Comparison of ENCODE assay signal across 8 cellular contexts in the genomic region with DNA sequence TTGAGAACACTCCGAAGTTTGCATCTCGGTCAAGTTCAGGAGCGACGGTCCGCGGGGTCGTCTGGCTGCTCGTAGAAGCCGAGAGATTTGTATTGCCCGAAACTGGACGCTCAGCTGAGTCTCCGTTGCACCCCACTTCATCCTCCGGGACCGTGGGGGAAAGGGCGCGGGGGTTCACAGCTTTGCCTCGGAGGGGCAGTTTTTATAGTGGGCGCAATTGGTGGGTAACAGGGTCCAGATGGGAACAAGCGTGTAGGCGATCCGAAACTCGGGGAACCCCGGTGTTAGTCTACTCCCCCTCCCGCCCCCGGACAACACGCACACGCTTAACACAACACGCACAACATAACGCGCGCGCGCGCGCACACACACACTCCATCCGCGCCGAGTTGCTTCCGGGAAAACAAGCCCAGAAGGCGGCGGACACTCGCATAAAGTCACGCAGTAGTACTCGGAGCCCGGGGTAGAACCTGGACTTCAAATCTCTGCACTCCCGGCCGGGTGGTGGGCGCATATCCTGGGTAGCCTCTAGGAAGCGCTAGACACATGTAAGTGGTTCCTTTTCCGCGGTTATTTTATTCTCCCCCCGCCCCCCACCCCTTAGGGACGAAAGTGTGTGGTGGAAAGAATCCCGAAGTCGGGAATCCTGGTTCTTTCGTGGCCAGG. TPM values are rescaled to one million over a fixed set of nuclear protein-coding genes. Genes with fewer than 3 reads are reported as not detected.
DNase-seq lines count a peak whose midpoint lies in the region; ATAC-seq, FAIRE-seq and TF ChIP-seq lines count a peak whose summit lies in the region.

No MANE protein-coding gene starts in this region.

- H3K27ac Mint-ChIP-seq in WTC11 (peak overlapping the region; percentile 68; the same call in 1 of the 2 replicates), immature natural killer cell (peak overlapping the region; percentile 94 to 100 (median 97))

- peaks cover 43% of the 10 kb centered on the region for H3K27me3 Mint-ChIP-seq in WTC11 (ENCODE audit: low read depth)
- H3K27me3 Mint-ChIP-seq in immature natural killer cell (ENCODE audit: low read depth in 3 of 3): peaks cover 34 to 50% (median 38%) of the 10 kb centered on the region in 3 donors

- H3K36me3 ChIP-seq in bronchial epithelial cell (ENCODE audit: control insufficient read depth, insufficient read depth, low read length): peaks cover 9% of the 10 kb centered on the region

- CTCF ChIA-PET in WTC11 (lab: Charles Lee): interaction anchor here (1.0 to 1.1 kb wide), 3 partner anchors 57 to 974 kb away, joined by 3 to 5 read pairs (median 4); no protein-coding TSS in a partner anchor

- no peak for FAIRE-seq in bronchial epithelial cell (lab: Jason Lieb, UNC)

- peaks cover 13% of the 10 kb centered on the region for H3K9me3 Mint-ChIP-seq in WTC11
- H3K9me3 Mint-ChIP-seq in immature natural killer cell: no peaks in the 10 kb centered on the region

- DNase-seq in AG10803 (ENCODE audit: low read depth): peak; percentile 97
- peak; percentile 67 for DNase-seq in NCI-H2171 treated with DMSO at 0.1 percent for 48 hours (lab: John Stamatoyannopoulos, UW)
- peak; percentile 74 for DNase-seq in WTC11 (ENCODE audit: low spot score)
- peak; percentile 80 for DNase-seq in bronchial epithelial cell (ENCODE audit: low read depth)
- peak; percentile 89 to 92 (median 91) for DNase-seq in immature natural killer cell

- peak; percentile 81 for TF ChIP-seq CTCF in AG10803 (conservative IDR thresholded peaks at IDR 0.05; ENCODE audit: low read length)
- TF ChIP-seq CTCF in WTC11 (IDR thresholded peaks at IDR 0.05): no peak
- TF ChIP-seq CTCF in bronchial epithelial cell (IDR thresholded peaks at IDR 0.05; ENCODE audit: insufficient read depth, low read length, severe bottlenecking): peak; percentile 81

- H3K27ac ChIP-seq in skin epidermis: peak overlapping the region; percentile 90 to 100 (median 97)

- POLR2A ChIA-PET in WTC11 (lab: Charles Lee): interaction anchor here (2.2 kb wide), 1 partner anchor 278 kb away, joined by 7 read pairs; no protein-coding TSS in a partner anchor

- H3K4me1 Mint-ChIP-seq in WTC11 (peaks cover 29% of the 10 kb centered on the region), immature natural killer cell (peaks cover 38 to 52% of the 10 kb centered on the region in 2 donors)

- H3K27me3 ChIP-seq in bronchial epithelial cell (ENCODE audit: control insufficient read depth, insufficient read depth, low read length): no peaks in the 10 kb centered on the region

- ATAC-seq in GM19438 (IDR thresholded peaks at IDR 0.05; ENCODE audit: low read depth, unreplicated experiment) (peak; percentile 3), WTC11 (peak; percentile 2; the same call in 1 of the 2 replicates), HG02973 (IDR thresholded peaks at IDR 0.05; ENCODE audit: unreplicated experiment) (no peak)

- H3K36me3 Mint-ChIP-seq in WTC11: peaks cover 5% of the 10 kb centered on the region; the same call in 1 of the 2 replicates
- H3K36me3 Mint-ChIP-seq in immature natural killer cell: peaks cover 3 to 13% (median 6%) of the 10 kb centered on the region in 3 donors

- peak overlapping the region; percentile 88 for H3K4me3 ChIP-seq in AG10803 (ENCODE audit: low read length)
- peak overlapping the region; percentile 72 for H3K4me3 ChIP-seq in bronchial epithelial cell (ENCODE audit: low read depth, low read length)
- H3K4me3 ChIP-seq in skin epidermis: peak overlapping the region; percentile 59 to 92 (median 86)

- H3K4me3 Mint-ChIP-seq in WTC11 (peak overlapping the region; percentile 76), immature natural killer cell (peak overlapping the region; percentile 88 to 99 (median 92))

TF ChIP-seq in WTC11, 78 proteins besides CTCF, POLR2A, EP300 and RAD21 (continues in another document):
- TF ChIP-seq EMX1 (CRISPR knock-in tag; IDR thresholded peaks at IDR 0.05) (no peak), HMGA2 (CRISPR knock-in tag; IDR thresholded peaks at IDR 0.05) (no peak), JUN (CRISPR knock-in tag; IDR thresholded peaks at IDR 0.05) (no peak), GABPB1 (CRISPR knock-in tag; IDR thresholded peaks at IDR 0.05) (0 out of 2 replicates have a peak, but pooled peaks have one; percentile 6), RELA (CRISPR knock-in tag; IDR thresholded peaks at IDR 0.05; ENCODE audit: borderline replicate concordance) (no peak), OVOL2 (CRISPR knock-in tag; IDR thresholded peaks at IDR 0.05; ENCODE audit: borderline replicate concordance) (no peak)
- TF ChIP-seq, protein P1, sequence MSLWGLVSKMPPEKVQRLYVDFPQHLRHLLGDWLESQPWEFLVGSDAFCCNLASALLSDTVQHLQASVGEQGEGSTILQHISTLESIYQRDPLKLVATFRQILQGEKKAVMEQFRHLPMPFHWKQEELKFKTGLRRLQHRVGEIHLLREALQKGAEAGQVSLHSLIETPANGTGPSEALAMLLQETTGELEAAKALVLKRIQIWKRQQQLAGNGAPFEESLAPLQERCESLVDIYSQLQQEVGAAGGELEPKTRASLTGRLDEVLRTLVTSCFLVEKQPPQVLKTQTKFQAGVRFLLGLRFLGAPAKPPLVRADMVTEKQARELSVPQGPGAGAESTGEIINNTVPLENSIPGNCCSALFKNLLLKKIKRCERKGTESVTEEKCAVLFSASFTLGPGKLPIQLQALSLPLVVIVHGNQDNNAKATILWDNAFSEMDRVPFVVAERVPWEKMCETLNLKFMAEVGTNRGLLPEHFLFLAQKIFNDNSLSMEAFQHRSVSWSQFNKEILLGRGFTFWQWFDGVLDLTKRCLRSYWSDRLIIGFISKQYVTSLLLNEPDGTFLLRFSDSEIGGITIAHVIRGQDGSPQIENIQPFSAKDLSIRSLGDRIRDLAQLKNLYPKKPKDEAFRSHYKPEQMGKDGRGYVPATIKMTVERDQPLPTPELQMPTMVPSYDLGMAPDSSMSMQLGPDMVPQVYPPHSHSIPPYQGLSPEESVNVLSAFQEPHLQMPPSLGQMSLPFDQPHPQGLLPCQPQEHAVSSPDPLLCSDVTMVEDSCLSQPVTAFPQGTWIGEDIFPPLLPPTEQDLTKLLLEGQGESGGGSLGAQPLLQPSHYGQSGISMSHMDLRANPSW (CRISPR knock-in tag; conservative IDR thresholded peaks at IDR 0.05; ENCODE audit: low read depth): no peak
- TF ChIP-seq, protein P2, sequence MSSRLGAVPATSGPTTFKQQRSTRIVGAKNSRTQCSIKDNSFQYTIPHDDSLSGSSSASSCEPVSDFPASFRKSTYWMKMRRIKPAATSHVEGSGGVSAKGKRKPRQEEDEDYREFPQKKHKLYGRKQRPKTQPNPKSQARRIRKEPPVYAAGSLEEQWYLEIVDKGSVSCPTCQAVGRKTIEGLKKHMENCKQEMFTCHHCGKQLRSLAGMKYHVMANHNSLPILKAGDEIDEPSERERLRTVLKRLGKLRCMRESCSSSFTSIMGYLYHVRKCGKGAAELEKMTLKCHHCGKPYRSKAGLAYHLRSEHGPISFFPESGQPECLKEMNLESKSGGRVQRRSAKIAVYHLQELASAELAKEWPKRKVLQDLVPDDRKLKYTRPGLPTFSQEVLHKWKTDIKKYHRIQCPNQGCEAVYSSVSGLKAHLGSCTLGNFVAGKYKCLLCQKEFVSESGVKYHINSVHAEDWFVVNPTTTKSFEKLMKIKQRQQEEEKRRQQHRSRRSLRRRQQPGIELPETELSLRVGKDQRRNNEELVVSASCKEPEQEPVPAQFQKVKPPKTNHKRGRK (CRISPR knock-in tag; IDR thresholded peaks at IDR 0.05; ENCODE audit: borderline replicate concordance): no peak
- TF ChIP-seq, protein P3, sequence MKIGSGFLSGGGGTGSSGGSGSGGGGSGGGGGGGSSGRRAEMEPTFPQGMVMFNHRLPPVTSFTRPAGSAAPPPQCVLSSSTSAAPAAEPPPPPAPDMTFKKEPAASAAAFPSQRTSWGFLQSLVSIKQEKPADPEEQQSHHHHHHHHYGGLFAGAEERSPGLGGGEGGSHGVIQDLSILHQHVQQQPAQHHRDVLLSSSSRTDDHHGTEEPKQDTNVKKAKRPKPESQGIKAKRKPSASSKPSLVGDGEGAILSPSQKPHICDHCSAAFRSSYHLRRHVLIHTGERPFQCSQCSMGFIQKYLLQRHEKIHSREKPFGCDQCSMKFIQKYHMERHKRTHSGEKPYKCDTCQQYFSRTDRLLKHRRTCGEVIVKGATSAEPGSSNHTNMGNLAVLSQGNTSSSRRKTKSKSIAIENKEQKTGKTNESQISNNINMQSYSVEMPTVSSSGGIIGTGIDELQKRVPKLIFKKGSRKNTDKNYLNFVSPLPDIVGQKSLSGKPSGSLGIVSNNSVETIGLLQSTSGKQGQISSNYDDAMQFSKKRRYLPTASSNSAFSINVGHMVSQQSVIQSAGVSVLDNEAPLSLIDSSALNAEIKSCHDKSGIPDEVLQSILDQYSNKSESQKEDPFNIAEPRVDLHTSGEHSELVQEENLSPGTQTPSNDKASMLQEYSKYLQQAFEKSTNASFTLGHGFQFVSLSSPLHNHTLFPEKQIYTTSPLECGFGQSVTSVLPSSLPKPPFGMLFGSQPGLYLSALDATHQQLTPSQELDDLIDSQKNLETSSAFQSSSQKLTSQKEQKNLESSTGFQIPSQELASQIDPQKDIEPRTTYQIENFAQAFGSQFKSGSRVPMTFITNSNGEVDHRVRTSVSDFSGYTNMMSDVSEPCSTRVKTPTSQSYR (CRISPR knock-in tag; IDR thresholded peaks at IDR 0.05): 0 out of 2 replicates have a peak, but pooled peaks have one; percentile 5
- TF ChIP-seq, protein P4, sequence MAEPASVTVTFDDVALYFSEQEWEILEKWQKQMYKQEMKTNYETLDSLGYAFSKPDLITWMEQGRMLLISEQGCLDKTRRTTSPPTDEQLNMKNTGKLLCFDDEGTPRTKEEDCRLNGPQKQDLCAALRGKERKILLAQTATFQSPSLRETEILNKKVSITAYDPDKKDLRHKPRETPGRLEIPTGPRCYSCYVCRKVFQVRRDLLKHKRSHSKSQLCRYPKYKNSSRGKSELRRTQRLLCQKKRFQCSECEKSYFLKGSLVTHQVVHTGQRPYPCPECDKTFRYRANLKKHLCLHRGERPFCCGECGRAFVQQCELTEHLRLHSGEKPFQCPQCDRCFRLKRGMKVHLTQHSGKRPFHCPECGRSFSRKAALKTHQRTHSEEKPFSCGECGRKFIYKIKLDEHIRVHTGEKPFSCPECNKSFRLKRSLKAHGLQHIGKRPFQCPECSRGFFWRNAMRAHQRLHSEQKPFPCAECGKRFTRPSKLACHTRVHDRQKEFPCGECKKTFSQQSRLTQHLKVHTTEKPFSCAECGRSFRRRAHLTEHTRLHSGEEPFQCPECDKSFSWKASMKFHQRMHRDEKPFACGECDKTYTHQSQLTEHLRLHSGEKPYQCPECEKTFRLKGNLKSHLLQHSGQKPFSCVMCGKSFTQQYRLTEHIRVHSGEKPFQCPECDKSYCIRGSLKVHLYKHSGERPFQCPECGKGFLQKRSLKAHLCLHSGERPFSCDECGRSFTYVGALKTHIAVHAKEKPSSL (CRISPR knock-in tag; conservative IDR thresholded peaks at IDR 0.05): no peak

RNA-seq across cellular contexts. Expression of a gene that starts 1.0 kb away (rescaled TPM):
- total RNA-seq in WTC11 (2021) (15.9 to 22.1 TPM (median 21.4 TPM) in 3 replicates), bronchial epithelial cell (66.2 and 90.0 TPM in 2 replicates)
- polyA plus RNA-seq in immature natural killer cell: 10 to 100 TPM; 18.7 to 58.4 (median 18.9) TPM
